Comparison of ENCODE assay signal across 8 cellular contexts in the genomic region with DNA sequence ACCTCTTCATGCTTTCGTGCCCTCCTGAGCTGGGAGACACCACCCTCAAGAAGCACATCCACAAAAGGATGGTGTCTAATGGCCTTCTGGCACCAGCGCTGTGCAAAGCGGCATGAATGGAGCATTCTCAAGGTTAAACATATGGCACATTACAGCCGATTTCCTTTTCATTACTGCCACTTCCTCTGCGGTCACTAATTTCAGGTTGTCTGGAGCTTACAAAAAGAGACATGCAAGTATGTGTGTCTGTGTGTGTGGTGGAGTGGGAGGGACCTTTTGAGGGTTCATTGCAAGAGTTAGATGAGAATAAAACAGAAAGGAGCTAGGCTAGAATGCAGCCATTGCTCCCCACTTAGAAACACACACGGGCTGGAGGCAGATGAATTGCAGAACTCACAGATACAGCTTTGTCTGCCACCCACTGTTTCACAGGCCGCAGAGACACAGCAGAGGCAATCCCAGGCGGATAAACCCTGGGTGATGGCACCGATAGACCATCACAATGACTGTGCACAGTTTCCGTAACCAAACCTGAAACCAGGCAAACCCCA.
DNase-seq lines count a peak whose midpoint lies in the region; ATAC-seq, FAIRE-seq and TF ChIP-seq lines count a peak whose summit lies in the region.

No MANE protein-coding gene starts in this region.

- peaks cover 6% of the 10 kb centered on the region; the same call in 1 of the 2 replicates for H3K9me3 ChIP-seq in K562 (replicated peaks; ENCODE audit: control insufficient read depth, insufficient read depth, low read depth, low read length)
- H3K9me3 ChIP-seq in PC-9 (ENCODE audit: insufficient read depth, low read depth), result no peaks in the 10 kb centered on the region

- DNase-seq in CMK (ENCODE audit: low read depth), result peak; percentile 1
- peak; percentile 29 for DNase-seq in SKM-1 treated with dmso at 0.1 percent for 144 hours (lab: John Stamatoyannopoulos, UW; ENCODE audit: unreplicated experiment)
- DNase-seq in K562 (ENCODE audit: extremely low read depth in 1 of 4, low spot score in 3 of 4), result peak; percentile 43 to 67 (median 50)
- peak; percentile 52 for DNase-seq in retina
- no peak for DNase-seq in PC-9
- DNase-seq in AG08395 (ENCODE audit: low spot score), result no peak

- TF ChIP-seq CTCF in K562 (IDR thresholded peaks at IDR 0.05 in 2 of 3, conservative IDR thresholded peaks at IDR 0.05 in 1 of 3; ENCODE audit: insufficient read depth in 2 of 3, low read depth in 1 of 3, low read length in 3 of 3), result no peak
- TF ChIP-seq CTCF in PC-9 (conservative IDR thresholded peaks at IDR 0.05), result no peak

- ATAC-seq in GM19324 (IDR thresholded peaks at IDR 0.05; ENCODE audit: low FRiP score, unreplicated experiment), result peak; percentile 73
- peak; percentile 52 for ATAC-seq in HG03457 (IDR thresholded peaks at IDR 0.05; ENCODE audit: unreplicated experiment)
- ATAC-seq in K562, result peak; percentile 76

- POLR2A ChIA-PET in K562 (lab: Yijun Ruan, JAX) (interaction anchor here (0.8 to 2.4 kb wide), 13 partner anchors 8 to 127 kb away, joined by 3 to 13 read pairs (median 4); no protein-coding TSS in a partner anchor), PC-9 (lab: Charles Lee; ENCODE audit: unreplicated experiment) (no interaction called here)

- peak overlapping the region; percentile 15 to 18; a peak in 2 of 4 replicates for H3K9ac ChIP-seq in K562 (ENCODE audit: insufficient read depth in 1 of 2, low read depth in 2 of 2, low read length in 2 of 2)

- CTCF ChIA-PET in K562 (lab: Yijun Ruan, JAX; ENCODE audit: low intra/inter-chr PET ratio) (no interaction called here), PC-9 (lab: Charles Lee) (no interaction called here)

- TF ChIP-seq EP300 in K562 (IDR thresholded peaks at IDR 0.05; ENCODE audit: low read length), result no peak

- in situ Hi-C loops in K562 (cut with MboI), result no loop called here

- BruUV-seq in K562 (replicated peaks; lab: Mats Ljungman, UMichigan) (no TSS peak), PC-9 (replicated peaks; lab: Mats Ljungman, UMichigan) (no TSS peak)

- TF ChIP-seq RAD21 in K562 (CRISPR knock-in tag; conservative IDR thresholded peaks at IDR 0.05 in 1 of 2, IDR thresholded peaks at IDR 0.05 in 1 of 2), result peak in 1 of 2 experiments; percentile 28; a peak in 1 of 4 replicates

- H3K36me3 ChIP-seq in K562 (ENCODE audit: control insufficient read depth, insufficient read depth, low read length) (no peaks in the 10 kb centered on the region), PC-9 (ENCODE audit: low read depth) (no peaks in the 10 kb centered on the region)

- no peak for FAIRE-seq in K562 (lab: Jason Lieb, UNC)

- intact Hi-C loops in K562 (cut with micrococcal nuclease) (loop anchor here (2.0 kb wide), 2 partner anchors 43 to 59 kb away; no protein-coding TSS in a partner anchor), PC-9 (cut with micrococcal nuclease; ENCODE audit: unreplicated experiment) (no loop called here)

- H3K4me2 ChIP-seq in K562 (ENCODE audit: insufficient read depth, low read length), result peak overlapping the region; percentile 66
- H3K4me2 ChIP-seq in PC-9, result no peak overlapping the region

- H3K4me1 ChIP-seq in K562 (replicated peaks in 1 of 2; ENCODE audit: control insufficient read depth in 2 of 2, insufficient read depth in 2 of 2, low read length in 2 of 2), result peaks cover 19 to 31% of the 10 kb centered on the region in 2 experiments; a peak in 3 of 5 replicates
- no peaks in the 10 kb centered on the region for H3K4me1 ChIP-seq in PC-9 (replicated peaks; ENCODE audit: insufficient read depth)

- 40% methylated on average over 10 of the region's 10 CpGs for WGBS in K562 (ENCODE audit: insufficient coverage, low coverage, missing lambda C conversion rate)

- no peaks in the 10 kb centered on the region for H3F3A ChIP-seq in PC-9 (ENCODE audit: insufficient read depth, low read depth)

- H3K79me2 ChIP-seq in K562 (ENCODE audit: control insufficient read depth, insufficient read depth, low read length), result no peaks in the 10 kb centered on the region
- no peaks in the 10 kb centered on the region for H3K79me2 ChIP-seq in PC-9 (ENCODE audit: low read depth)

- no peaks in the 10 kb centered on the region for H4K20me1 ChIP-seq in K562 (replicated peaks; ENCODE audit: control insufficient read depth, insufficient read depth, low read length)
- H4K20me1 ChIP-seq in PC-9 (ENCODE audit: insufficient read depth), result no peaks in the 10 kb centered on the region

- H3K9me2 ChIP-seq in PC-9 (ENCODE audit: insufficient read depth), result no peaks in the 10 kb centered on the region

- H3K4me3 ChIP-seq in K562, result no peak overlapping the region
- H3K4me3 ChIP-seq in PC-9, result no peak overlapping the region

- peak overlapping the region; percentile 43 for H3K27ac ChIP-seq in K562 (ENCODE audit: extremely low read depth, low read depth, low read length)
- no peak overlapping the region for H3K27ac ChIP-seq in PC-9

- no peak for TF ChIP-seq POLR2A in K562 (conservative IDR thresholded peaks at IDR 0.05)

- H2AFZ ChIP-seq in K562 (ENCODE audit: low read depth, low read length) (peak overlapping the region; percentile 60), PC-9 (no peak overlapping the region)

- H3K9me1 ChIP-seq in K562 (ENCODE audit: control insufficient read depth, insufficient read depth, low read length), result no peaks in the 10 kb centered on the region

- H3K27me3 ChIP-seq in K562 (ENCODE audit: control insufficient read depth in 2 of 2, insufficient read depth in 2 of 2, low read length in 2 of 2) (no peaks in the 10 kb centered on the region), PC-9 (ENCODE audit: insufficient read depth, low read depth) (no peaks in the 10 kb centered on the region)

TF ChIP-seq in K562, 482 proteins besides CTCF, POLR2A, EP300 and RAD21 (continues in another document):
- no peak for TF ChIP-seq RBM17 (IDR thresholded peaks at IDR 0.05; ENCODE audit: borderline replicate concordance, low read depth, low read length)
- no peak for TF ChIP-seq MTA3 (IDR thresholded peaks at IDR 0.05; ENCODE audit: borderline replicate concordance)
- TF ChIP-seq, protein P1, sequence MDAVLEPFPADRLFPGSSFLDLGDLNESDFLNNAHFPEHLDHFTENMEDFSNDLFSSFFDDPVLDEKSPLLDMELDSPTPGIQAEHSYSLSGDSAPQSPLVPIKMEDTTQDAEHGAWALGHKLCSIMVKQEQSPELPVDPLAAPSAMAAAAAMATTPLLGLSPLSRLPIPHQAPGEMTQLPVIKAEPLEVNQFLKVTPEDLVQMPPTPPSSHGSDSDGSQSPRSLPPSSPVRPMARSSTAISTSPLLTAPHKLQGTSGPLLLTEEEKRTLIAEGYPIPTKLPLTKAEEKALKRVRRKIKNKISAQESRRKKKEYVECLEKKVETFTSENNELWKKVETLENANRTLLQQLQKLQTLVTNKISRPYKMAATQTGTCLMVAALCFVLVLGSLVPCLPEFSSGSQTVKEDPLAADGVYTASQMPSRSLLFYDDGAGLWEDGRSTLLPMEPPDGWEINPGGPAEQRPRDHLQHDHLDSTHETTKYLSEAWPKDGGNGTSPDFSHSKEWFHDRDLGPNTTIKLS (IDR thresholded peaks at IDR 0.05; ENCODE audit: borderline replicate concordance, low read depth), result no peak
- no peak for TF ChIP-seq MYBL2 (IDR thresholded peaks at IDR 0.05; ENCODE audit: low read depth)
- no peak for TF ChIP-seq MYBL2 (CRISPR knock-in tag; IDR thresholded peaks at IDR 0.05; ENCODE audit: borderline replicate concordance)
- TF ChIP-seq FOXM1 (IDR thresholded peaks at IDR 0.05; ENCODE audit: low read depth), result no peak
- no peak for TF ChIP-seq FOXM1 (CRISPR knock-in tag; IDR thresholded peaks at IDR 0.05; ENCODE audit: low read depth)
- TF ChIP-seq DACH1 (IDR thresholded peaks at IDR 0.05; ENCODE audit: partially characterized antibody), result no peak

Comparison
In these comparisons a context has a peak if more than half of its experiments do, and no peak if none do; other contexts are left out.
1. DNase-seq: peak in CMK (single experiment), SKM-1 treated with dmso at 0.1 percent for 144 hours (single experiment), K562 (4 of 4) and retina (single experiment); none in PC-9 (0 of 2) and AG08395 (single experiment).
2. Peak in every context shown above with its lines, with median percentiles within 50 percentile points of each other: ATAC-seq.